1 cellular context compared by ENCODE assay signal in the genomic region with DNA sequence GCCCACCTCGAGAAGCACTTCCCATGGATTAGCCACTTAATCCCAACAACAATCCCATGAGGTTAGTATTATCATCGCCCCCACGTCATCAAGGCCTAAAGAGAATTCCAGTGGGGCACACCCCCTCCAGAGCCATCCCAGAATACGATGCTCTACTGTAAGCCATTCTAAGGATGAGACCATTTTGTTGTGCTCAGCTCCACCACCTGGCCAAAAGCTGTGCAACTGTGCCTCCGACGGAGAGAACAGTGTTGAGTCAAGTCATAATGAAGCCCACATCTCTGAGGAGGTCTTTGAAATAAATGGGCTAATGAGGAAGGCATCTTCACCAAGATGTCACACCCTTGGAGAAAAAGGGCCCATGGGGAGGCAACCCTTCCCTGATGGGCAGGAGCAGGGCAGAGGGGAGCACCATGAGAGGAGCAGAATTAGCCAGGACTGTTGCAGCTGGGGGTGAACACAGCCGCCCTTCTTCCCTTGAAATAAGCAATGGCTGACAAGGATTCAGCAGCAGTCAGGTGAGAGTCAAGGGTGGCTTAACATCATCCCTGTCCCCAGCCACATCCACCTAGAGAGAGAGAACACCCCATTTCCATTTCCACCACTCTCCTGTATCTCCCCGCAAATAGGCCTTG.
TF ChIP-seq lines count a peak whose summit lies in the region.

No MANE protein-coding gene starts in this region.

TF ChIP-seq in GM23338, 12 proteins besides CTCF, POLR2A, EP300 and RAD21 (continued from another document):
- TF ChIP-seq, protein P1, sequence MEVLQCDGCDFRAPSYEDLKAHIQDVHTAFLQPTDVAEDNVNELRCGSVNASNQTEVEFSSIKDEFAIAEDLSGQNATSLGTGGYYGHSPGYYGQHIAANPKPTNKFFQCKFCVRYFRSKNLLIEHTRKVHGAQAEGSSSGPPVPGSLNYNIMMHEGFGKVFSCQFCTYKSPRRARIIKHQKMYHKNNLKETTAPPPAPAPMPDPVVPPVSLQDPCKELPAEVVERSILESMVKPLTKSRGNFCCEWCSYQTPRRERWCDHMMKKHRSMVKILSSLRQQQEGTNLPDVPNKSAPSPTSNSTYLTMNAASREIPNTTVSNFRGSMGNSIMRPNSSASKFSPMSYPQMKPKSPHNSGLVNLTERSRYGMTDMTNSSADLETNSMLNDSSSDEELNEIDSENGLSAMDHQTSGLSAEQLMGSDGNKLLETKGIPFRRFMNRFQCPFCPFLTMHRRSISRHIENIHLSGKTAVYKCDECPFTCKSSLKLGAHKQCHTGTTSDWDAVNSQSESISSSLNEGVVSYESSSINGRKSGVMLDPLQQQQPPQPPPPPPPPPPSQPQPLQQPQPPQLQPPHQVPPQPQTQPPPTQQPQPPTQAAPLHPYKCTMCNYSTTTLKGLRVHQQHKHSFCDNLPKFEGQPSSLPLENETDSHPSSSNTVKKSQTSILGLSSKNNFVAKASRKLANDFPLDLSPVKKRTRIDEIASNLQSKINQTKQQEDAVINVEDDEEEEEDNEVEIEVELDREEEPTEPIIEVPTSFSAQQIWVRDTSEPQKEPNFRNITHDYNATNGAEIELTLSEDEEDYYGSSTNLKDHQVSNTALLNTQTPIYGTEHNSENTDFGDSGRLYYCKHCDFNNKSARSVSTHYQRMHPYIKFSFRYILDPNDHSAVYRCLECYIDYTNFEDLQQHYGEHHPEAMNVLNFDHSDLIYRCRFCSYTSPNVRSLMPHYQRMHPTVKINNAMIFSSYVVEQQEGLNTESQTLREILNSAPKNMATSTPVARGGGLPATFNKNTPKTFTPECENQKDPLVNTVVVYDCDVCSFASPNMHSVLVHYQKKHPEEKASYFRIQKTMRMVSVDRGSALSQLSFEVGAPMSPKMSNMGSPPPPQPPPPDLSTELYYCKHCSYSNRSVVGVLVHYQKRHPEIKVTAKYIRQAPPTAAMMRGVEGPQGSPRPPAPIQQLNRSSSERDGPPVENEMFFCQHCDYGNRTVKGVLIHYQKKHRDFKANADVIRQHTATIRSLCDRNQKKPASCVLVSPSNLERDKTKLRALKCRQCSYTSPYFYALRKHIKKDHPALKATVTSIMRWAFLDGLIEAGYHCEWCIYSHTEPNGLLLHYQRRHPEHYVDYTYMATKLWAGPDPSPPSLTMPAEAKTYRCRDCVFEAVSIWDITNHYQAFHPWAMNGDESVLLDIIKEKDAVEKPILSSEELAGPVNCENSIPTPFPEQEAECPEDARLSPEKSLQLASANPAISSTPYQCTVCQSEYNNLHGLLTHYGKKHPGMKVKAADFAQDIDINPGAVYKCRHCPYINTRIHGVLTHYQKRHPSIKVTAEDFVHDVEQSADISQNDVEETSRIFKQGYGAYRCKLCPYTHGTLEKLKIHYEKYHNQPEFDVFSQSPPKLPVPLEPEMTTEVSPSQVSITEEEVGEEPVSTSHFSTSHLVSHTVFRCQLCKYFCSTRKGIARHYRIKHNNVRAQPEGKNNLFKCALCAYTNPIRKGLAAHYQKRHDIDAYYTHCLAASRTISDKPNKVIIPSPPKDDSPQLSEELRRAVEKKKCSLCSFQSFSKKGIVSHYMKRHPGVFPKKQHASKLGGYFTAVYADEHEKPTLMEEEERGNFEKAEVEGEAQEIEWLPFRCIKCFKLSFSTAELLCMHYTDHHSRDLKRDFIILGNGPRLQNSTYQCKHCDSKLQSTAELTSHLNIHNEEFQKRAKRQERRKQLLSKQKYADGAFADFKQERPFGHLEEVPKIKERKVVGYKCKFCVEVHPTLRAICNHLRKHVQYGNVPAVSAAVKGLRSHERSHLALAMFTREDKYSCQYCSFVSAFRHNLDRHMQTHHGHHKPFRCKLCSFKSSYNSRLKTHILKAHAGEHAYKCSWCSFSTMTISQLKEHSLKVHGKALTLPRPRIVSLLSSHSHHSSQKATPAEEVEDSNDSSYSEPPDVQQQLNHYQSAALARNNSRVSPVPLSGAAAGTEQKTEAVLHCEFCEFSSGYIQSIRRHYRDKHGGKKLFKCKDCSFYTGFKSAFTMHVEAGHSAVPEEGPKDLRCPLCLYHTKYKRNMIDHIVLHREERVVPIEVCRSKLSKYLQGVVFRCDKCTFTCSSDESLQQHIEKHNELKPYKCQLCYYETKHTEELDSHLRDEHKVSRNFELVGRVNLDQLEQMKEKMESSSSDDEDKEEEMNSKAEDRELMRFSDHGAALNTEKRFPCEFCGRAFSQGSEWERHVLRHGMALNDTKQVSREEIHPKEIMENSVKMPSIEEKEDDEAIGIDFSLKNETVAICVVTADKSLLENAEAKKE (CRISPR knock-in tag; IDR thresholded peaks at IDR 0.05) = no peak
